Comparison of ENCODE assay signal across 1 cellular context in the genomic region with DNA sequence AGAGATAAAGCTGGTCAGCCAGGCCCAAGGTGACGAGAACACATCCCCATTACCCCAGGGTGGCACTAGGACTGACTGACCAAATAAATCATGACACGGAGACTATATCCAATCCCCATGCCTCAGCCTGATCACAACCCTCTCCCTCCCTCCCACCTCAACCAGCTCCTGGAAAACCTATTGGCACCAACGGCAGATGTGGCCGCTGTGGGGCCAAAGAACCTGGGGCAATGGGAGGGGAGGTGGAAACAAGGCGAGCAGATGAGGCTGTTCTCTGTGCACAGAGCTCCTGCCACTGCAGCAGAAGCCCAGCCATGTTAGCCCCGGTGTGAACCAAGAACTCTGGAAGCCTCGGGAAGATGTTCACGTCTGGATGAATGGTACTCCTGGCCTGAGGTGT.
TF ChIP-seq lines count a peak whose summit lies in the region.

No MANE protein-coding gene starts in this region.

TF ChIP-seq in IMR-90, 13 proteins besides CTCF, POLR2A, EP300 and RAD21:
- TF ChIP-seq RFX5 (IDR thresholded peaks at IDR 0.05; ENCODE audit: low read depth, low read length) (no peak), MXI1 (IDR thresholded peaks at IDR 0.05; ENCODE audit: borderline replicate concordance, low read depth, low read length) (no peak), MAFK (IDR thresholded peaks at IDR 0.05; ENCODE audit: low read depth, low read length) (no peak), ELK1 (IDR thresholded peaks at IDR 0.05; ENCODE audit: borderline replicate concordance, low read depth, low read length) (no peak), CEBPB (IDR thresholded peaks at IDR 0.05; ENCODE audit: low read depth, low read length) (no peak), MAZ (IDR thresholded peaks at IDR 0.05; ENCODE audit: borderline replicate concordance, low read depth, low read length) (no peak), FOS (IDR thresholded peaks at IDR 0.05; ENCODE audit: low read depth, low read length) (no peak), CHD1 (IDR thresholded peaks at IDR 0.05; ENCODE audit: low read depth, low read length) (no peak), SMC3 (IDR thresholded peaks at IDR 0.05; ENCODE audit: low read depth, low read length) (no peak), BHLHE40 (IDR thresholded peaks at IDR 0.05; ENCODE audit: low read depth, low read length) (no peak), NFE2L2 (IDR thresholded peaks at IDR 0.05; ENCODE audit: low read depth, low read length) (no peak), RCOR1 (IDR thresholded peaks at IDR 0.05; ENCODE audit: insufficient replicate concordance, low read length) (no peak)
- TF ChIP-seq, protein P1, sequence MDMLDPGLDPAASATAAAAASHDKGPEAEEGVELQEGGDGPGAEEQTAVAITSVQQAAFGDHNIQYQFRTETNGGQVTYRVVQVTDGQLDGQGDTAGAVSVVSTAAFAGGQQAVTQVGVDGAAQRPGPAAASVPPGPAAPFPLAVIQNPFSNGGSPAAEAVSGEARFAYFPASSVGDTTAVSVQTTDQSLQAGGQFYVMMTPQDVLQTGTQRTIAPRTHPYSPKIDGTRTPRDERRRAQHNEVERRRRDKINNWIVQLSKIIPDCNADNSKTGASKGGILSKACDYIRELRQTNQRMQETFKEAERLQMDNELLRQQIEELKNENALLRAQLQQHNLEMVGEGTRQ (IDR thresholded peaks at IDR 0.05; ENCODE audit: low read depth, low read length), result no peak
